31 cellular contexts compared by ENCODE assay signal in genomic region chr16:10926867-10927266, GRCh38. TPM values are rescaled to one million over a fixed set of nuclear protein-coding genes. Genes with fewer than 3 reads are reported as not detected.
"Had no signal": no experiment of that assay in that cellular context is flagged by ENCODE, and none has a peak within 500 bp of the region (broad histone marks: within the 10 kb centered on the region; RNA-seq: fewer than 3 reads in every experiment).

No MANE protein-coding gene starts in this region.

- H3K27ac ChIP-seq: SJCRH30, SK-N-MC had no signal

- DNase-seq: activated CD4-positive, alpha-beta T cell treated with anti-CD3 and anti-CD28 coated beads, Interleukin-2, amount 10 ng/mL, durations not matched to agents 24 days and 14 days; activated CD4-positive, alpha-beta T cell treated with anti-CD3 and anti-CD28 coated beads, Interleukin-2, amount 50 U/mL, for 4 hours; activated CD8-positive, alpha-beta T cell treated with anti-CD3 and anti-CD28 coated beads for 36 hours; activated gamma-delta T cell treated with Interleukin-2 at 50 U/mL for 16 hours; activated naive CD4-positive, alpha-beta T cell treated with anti-CD3 and anti-CD28 coated beads, Interleukin-2, amount 10 ng/mL, durations not matched to agents 7 days and 5 days; activated naive CD8-positive, alpha-beta T cell treated with anti-CD3 and anti-CD28 coated beads, Interleukin-2, amount 50 U/mL, for 24 hours; activated T-cell treated with anti-CD3 and anti-CD28 coated beads, Interleukin-2, amount 50 U/mL, for 1 hour; activated T-cell treated with anti-CD3 and anti-CD28 coated beads, Interleukin-2, amount 50 U/mL, for 72 hours; anterior cingulate cortex; caudate nucleus; cerebellar nuclear complex; MM.1S; MV-4-11; NCI-H1092; NCI-H1436 treated with DMSO at 0.1 percent for 48 hours; NCI-H1694 treated with DMSO at 0.1 percent for 48 hours; NCI-H2029; NCI-H345; NCI-H524 treated with DMSO at 0.1 percent for 48 hours; NK-92 treated with Interleukin-12 subunit alpha and Interleukin-12 subunit beta, amount 100 ng/mL, for 24 hours; OCI-M1; SHP77; SJCRH30 had no signal

- H3K9me3 Mint-ChIP-seq: activated CD4-positive, alpha-beta T cell treated with anti-CD3 and anti-CD28 coated beads, Interleukin-2, amount 10 ng/mL, durations not matched to agents 24 days and 14 days; activated CD8-positive, alpha-beta T cell treated with anti-CD3 and anti-CD28 coated beads for 36 hours; activated naive CD4-positive, alpha-beta T cell treated with anti-CD3 and anti-CD28 coated beads, Interleukin-2, amount 10 ng/mL, durations not matched to agents 7 days and 5 days; activated naive CD8-positive, alpha-beta T cell treated with anti-CD3 and anti-CD28 coated beads, Interleukin-2, amount 50 U/mL, for 24 hours; activated T-cell treated with anti-CD3 and anti-CD28 coated beads, Interleukin-2, amount 50 U/mL, for 72 hours; activated T-helper 2 cell treated with anti-CD3 and anti-CD28 coated beads, Interferon-gamma antibody, Interleukin-2, Interleukin-4, amounts not matched to agents 10 μg/mL and 5 μg/mL and 100 μg/mL, durations not matched to agents 14 hours and 24 hours and 36 hours; brain; T-helper 2 cell treated with Interferon-gamma antibody and Interleukin-4, amounts not matched to agents 5 μg/mL and 100 μg/mL, for 36 hours had no signal

- H3K9me3 ChIP-seq: SJCRH30 had no signal

- ATAC-seq: activated CD8-positive, alpha-beta T cell treated with anti-CD3 and anti-CD28 coated beads for 36 hours; activated naive CD8-positive, alpha-beta T cell treated with anti-CD3 and anti-CD28 coated beads, Interleukin-2, amount 50 U/mL, for 24 hours; activated T-cell treated with anti-CD3 and anti-CD28 coated beads, Interleukin-2, amount 50 U/mL, for 72 hours had no signal

- H3K27ac Mint-ChIP-seq: activated CD4-positive, alpha-beta T cell treated with anti-CD3 and anti-CD28 coated beads, Interleukin-2, amount 10 ng/mL, durations not matched to agents 24 days and 14 days; activated CD8-positive, alpha-beta T cell treated with anti-CD3 and anti-CD28 coated beads for 36 hours; activated naive CD4-positive, alpha-beta T cell treated with anti-CD3 and anti-CD28 coated beads, Interleukin-2, amount 10 ng/mL, durations not matched to agents 7 days and 5 days; activated naive CD8-positive, alpha-beta T cell; activated T-cell treated with anti-CD3 and anti-CD28 coated beads, Interleukin-2, amount 50 U/mL, for 72 hours; activated T-helper 2 cell treated with anti-CD3 and anti-CD28 coated beads, Interferon-gamma antibody, Interleukin-2, Interleukin-4, amounts not matched to agents 10 μg/mL and 5 μg/mL and 100 μg/mL, durations not matched to agents 14 hours and 24 hours and 36 hours; brain; T-helper 2 cell treated with Interferon-gamma antibody and Interleukin-4, amounts not matched to agents 5 μg/mL and 100 μg/mL, for 36 hours had no signal

- H3K4me1 ChIP-seq: SJCRH30 had no signal

- FAIRE-seq: bronchial epithelial cell, TTC549 had no signal

- H3K36me3 ChIP-seq: SJCRH30 had no signal

- H3K27me3 Mint-ChIP-seq: activated CD4-positive, alpha-beta T cell treated with anti-CD3 and anti-CD28 coated beads, Interleukin-2, amount 10 ng/mL, durations not matched to agents 24 days and 14 days; activated CD8-positive, alpha-beta T cell treated with anti-CD3 and anti-CD28 coated beads for 36 hours; activated naive CD4-positive, alpha-beta T cell treated with anti-CD3 and anti-CD28 coated beads, Interleukin-2, amount 10 ng/mL, durations not matched to agents 7 days and 5 days; activated naive CD8-positive, alpha-beta T cell; activated naive CD8-positive, alpha-beta T cell treated with anti-CD3 and anti-CD28 coated beads, Interleukin-2, amount 50 U/mL, for 24 hours had no signal

- H3K4me3 Mint-ChIP-seq: activated CD4-positive, alpha-beta T cell treated with anti-CD3 and anti-CD28 coated beads, Interleukin-2, amount 10 ng/mL, durations not matched to agents 24 days and 14 days; activated CD8-positive, alpha-beta T cell treated with anti-CD3 and anti-CD28 coated beads for 36 hours; activated naive CD4-positive, alpha-beta T cell treated with anti-CD3 and anti-CD28 coated beads, Interleukin-2, amount 10 ng/mL, durations not matched to agents 7 days and 5 days; activated naive CD8-positive, alpha-beta T cell; activated naive CD8-positive, alpha-beta T cell treated with anti-CD3 and anti-CD28 coated beads, Interleukin-2, amount 50 U/mL, for 24 hours; activated T-cell treated with anti-CD3 and anti-CD28 coated beads, Interleukin-2, amount 50 U/mL, for 72 hours; brain; T-helper 2 cell treated with Interferon-gamma antibody and Interleukin-4, amounts not matched to agents 5 μg/mL and 100 μg/mL, for 36 hours had no signal

- H3K27me3 ChIP-seq: SJCRH30 had no signal

- H3K4me3 ChIP-seq: SJCRH30, SK-N-MC had no signal

- H3K4me1 Mint-ChIP-seq: brain had no signal

RNA-seq across cellular contexts. Expression of gene CIITA, which starts 49.9 kb away (rescaled TPM):
- total RNA-seq: bronchial epithelial cell, NCI-H460 had no signal
